Comparison of ENCODE assay signal across 15 cellular contexts in the genomic region with DNA sequence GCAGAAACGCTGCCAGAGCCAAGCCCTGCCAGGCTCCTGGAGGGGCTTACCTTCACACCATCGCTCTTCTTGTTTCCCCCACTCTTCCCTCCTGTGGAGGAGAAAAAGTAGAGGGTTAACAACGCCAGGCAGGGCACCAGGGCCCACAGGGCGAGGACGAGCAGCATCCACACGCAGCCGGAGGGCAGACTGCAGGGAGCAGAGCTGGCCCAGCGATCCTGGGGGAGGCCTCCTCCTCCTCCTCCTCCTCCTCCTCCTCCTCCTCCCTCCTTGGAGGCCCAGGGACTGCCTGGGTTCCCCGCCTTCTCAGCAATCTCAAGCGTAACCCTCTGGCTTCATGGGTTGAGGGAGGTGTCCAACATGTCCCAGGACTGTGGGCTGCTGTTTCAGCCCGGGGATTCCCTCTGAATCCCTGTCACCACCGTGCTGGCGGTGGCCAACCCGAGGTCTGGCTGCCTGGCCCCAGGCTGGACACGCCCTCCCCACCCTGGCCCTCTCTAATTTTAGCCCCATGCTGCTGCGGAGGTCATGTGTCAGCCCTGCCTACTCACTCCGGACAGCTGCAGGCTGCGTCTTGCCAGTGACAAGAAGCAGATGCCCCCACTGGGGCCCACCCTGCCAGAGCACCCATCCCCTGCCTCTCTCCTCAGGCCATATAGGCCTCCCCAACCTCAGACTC. TPM values are rescaled to one million over a fixed set of nuclear protein-coding genes. Genes with fewer than 3 reads are reported as not detected.
DNase-seq lines count a peak whose midpoint lies in the region; ATAC-seq and TF ChIP-seq lines count a peak whose summit lies in the region.
"Had no signal": no experiment of that assay in that cellular context is flagged by ENCODE, and none has a peak within 500 bp of the region (broad histone marks: within the 10 kb centered on the region; RNA-seq: fewer than 3 reads in every experiment).

No MANE protein-coding gene starts in this region.

- DNase-seq in GM04504 (ENCODE audit: low read depth): peak; percentile 16
- peak; percentile 81 for DNase-seq in coronary artery (ENCODE audit: low spot score)
- peak; percentile 59 to 86 (median 74) for DNase-seq in right cardiac atrium
- DNase-seq in gastrocnemius medialis: peak; percentile 92 to 97
- no peak for DNase-seq in NCI-H2107 (lab: John Stamatoyannopoulos, UW)
- DNase-seq in NCI-H1092 (lab: John Stamatoyannopoulos, UW): no peak
- DNase-seq in NOMO-1 (lab: John Stamatoyannopoulos, UW; ENCODE audit: unreplicated experiment in 2 of 2): no peak
- DNase-seq: activated CD4-positive, alpha-beta T cell treated with anti-CD3 and anti-CD28 coated beads, Interleukin-2, amount 50 U/mL, for 1 hour; activated effector memory CD4-positive, alpha-beta T cell treated with anti-CD3 and anti-CD28 coated beads, Interleukin-2, amount 50 U/mL, for 16 hours; KG1; NCI-H2029 had no signal

- H3K9me3 ChIP-seq in right cardiac atrium (ENCODE audit: control insufficient read depth, low read length): no peaks in the 10 kb centered on the region
- H3K9me3 ChIP-seq in gastrocnemius medialis: no peaks in the 10 kb centered on the region

- H3K27ac ChIP-seq in coronary artery: no peak overlapping the region
- peak overlapping the region; percentile 4 for H3K27ac ChIP-seq in right cardiac atrium (ENCODE audit: low read length)
- H3K27ac ChIP-seq in gastrocnemius medialis: peak overlapping the region; percentile 91 to 100 (median 100)
- H3K27ac ChIP-seq: C4-2B had no signal

- intact Hi-C loops in right cardiac atrium (cut with DNase I) (no loop called here), gastrocnemius medialis (cut with DNase I; ENCODE audit: low total_unique reads) (loop anchor here (1.0 to 10.0 kb wide), 3 partner anchors 25 to 510 kb away; partner anchors contain the start of gene PPARGC1B)

- ATAC-seq in right cardiac atrium (peak; percentile 89), gastrocnemius medialis (peak; percentile 60 to 71), GM21528 (IDR thresholded peaks at IDR 0.05; ENCODE audit: low FRiP score, unreplicated experiment) (no peak)

- H3K4me1 ChIP-seq in right cardiac atrium (ENCODE audit: control insufficient read depth, insufficient read depth, low read length) (peaks cover 3% of the 10 kb centered on the region), gastrocnemius medialis (peaks cover 51 to 62% of the 10 kb centered on the region in 2 donors)

- H3K36me3 ChIP-seq in gastrocnemius medialis: no peaks in the 10 kb centered on the region

- H3K4me3 ChIP-seq in coronary artery: peak overlapping the region; percentile 26
- no peak overlapping the region for H3K4me3 ChIP-seq in right cardiac atrium (ENCODE audit: low read length)
- peak overlapping the region; percentile 44 to 66 (median 61) for H3K4me3 ChIP-seq in gastrocnemius medialis

- in situ Hi-C loops in gastrocnemius medialis (cut with MboI; ENCODE audit: low sequenced_read_pairs in 4 of 4): no loop called here

- peak; percentile 90 for TF ChIP-seq POLR2A in gastrocnemius medialis (IDR thresholded peaks at IDR 0.05)

- 35% methylated on average over 18 of the region's 18 CpGs for WGBS in right cardiac atrium

- TF ChIP-seq CTCF in coronary artery (IDR thresholded peaks at IDR 0.05): no peak
- TF ChIP-seq CTCF in gastrocnemius medialis (IDR thresholded peaks at IDR 0.05 in 4 of 5, conservative IDR thresholded peaks at IDR 0.05 in 1 of 5): no peak

- no peaks in the 10 kb centered on the region for H3K27me3 ChIP-seq in right cardiac atrium (ENCODE audit: control insufficient read depth, insufficient read depth)
- H3K27me3 ChIP-seq in gastrocnemius medialis: no peaks in the 10 kb centered on the region

RNA-seq across cellular contexts. Expression of gene CAMK2A, which starts 44.3 kb away (rescaled TPM):
- total RNA-seq in right cardiac atrium (10 to 100 TPM in 3 of 4 donors, 1 to 10 TPM in 1; 8.0 to 18.4 (median 14.8) TPM), gastrocnemius medialis (10 to 100 TPM; 32.0 to 78.1 (median 48.6) TPM)
- 15.4 TPM for polyA plus RNA-seq in right cardiac atrium

RNA-seq across cellular contexts. Expression of gene SLC6A7, which starts 55.4 kb away (rescaled TPM):
- total RNA-seq in right cardiac atrium (not detected), gastrocnemius medialis (under 1 TPM in 1 of 4 donors, not detected in 3; 0.07 TPM)
- not detected for polyA plus RNA-seq in right cardiac atrium
- total RNA-seq: G401 had no signal
- polyA plus RNA-seq: esophagus had no signal

RNA-seq across cellular contexts. Expression of gene ARSI, which starts 57.5 kb away (rescaled TPM):
- 1 to 10 TPM in 1 of 4 donors, under 1 TPM in 3; 0.49 to 1.1 (median 0.66) TPM for total RNA-seq in right cardiac atrium
- polyA plus RNA-seq in right cardiac atrium: 0.25 TPM
- not detected for total RNA-seq in gastrocnemius medialis

Comparison
In these comparisons a context has a peak if more than half of its experiments do, and no peak if none do; other contexts are left out.
1. DNase-seq: peak in GM04504 (single experiment), coronary artery (single experiment), right cardiac atrium (3 of 3) and gastrocnemius medialis (2 of 2); none in NCI-H2107 (single experiment), NCI-H1092 (single experiment) and NOMO-1 (0 of 2).
2. H3K27ac ChIP-seq: peak in right cardiac atrium (single experiment) and gastrocnemius medialis (4 of 4); none in coronary artery (0 of 2).